In genomic region chr9:85895685-85896084, GRCh38 we compare ENCODE assay signal across 16 cellular contexts. TPM values are rescaled to one million over a fixed set of nuclear protein-coding genes. Genes with fewer than 3 reads are reported as not detected.
DNase-seq lines count a peak whose midpoint lies in the region; ATAC-seq and TF ChIP-seq lines count a peak whose summit lies in the region.
"Had no signal": no experiment of that assay in that cellular context is flagged by ENCODE, and none has a peak within 500 bp of the region (broad histone marks: within the 10 kb centered on the region; RNA-seq: fewer than 3 reads in every experiment).

No MANE protein-coding gene starts in this region.

- H3K9me3 ChIP-seq in esophagus muscularis mucosa, result no peaks in the 10 kb centered on the region

- no peak for TF ChIP-seq POLR2A in esophagus muscularis mucosa (IDR thresholded peaks at IDR 0.05; ENCODE audit: low read depth)

- TF ChIP-seq EP300 in esophagus muscularis mucosa (IDR thresholded peaks at IDR 0.05), result no peak

- no peak for TF ChIP-seq CTCF in esophagus muscularis mucosa (IDR thresholded peaks at IDR 0.05)

- DNase-seq in SKM-1 treated with dmso at 0.1 percent for 144 hours (lab: John Stamatoyannopoulos, UW; ENCODE audit: unreplicated experiment) (no peak), NCI-H1436 (lab: John Stamatoyannopoulos, UW) (no peak), esophagus muscularis mucosa (ENCODE audit: extremely low spot score) (no peak), left colon (no peak)
- DNase-seq: CD4-positive, CD25-positive, alpha-beta regulatory T cell; GM23248; MV-4-11; NCI-H1930; NCI-H446; SHP77 treated with DMSO at 0.1 percent for 48 hours had no signal

- intact Hi-C loops in esophagus muscularis mucosa (cut with DNase I), result no loop called here
- intact Hi-C loops in left colon (cut with DNase I, micrococcal nuclease), result no loop called here

- ATAC-seq in GM18909 (IDR thresholded peaks at IDR 0.05; ENCODE audit: poor library complexity, unreplicated experiment) (peak; percentile 43), GM21528 (IDR thresholded peaks at IDR 0.05; ENCODE audit: low FRiP score, unreplicated experiment) (peak; percentile 71), HG03060 (IDR thresholded peaks at IDR 0.05; ENCODE audit: low read depth, unreplicated experiment) (peak; percentile 79), left colon (no peak)
- ATAC-seq: HCT116, K562, SK-N-SH treated with all-trans-retinoic acid at 6 μM for 48 hours had no signal

- H3K36me3 ChIP-seq in esophagus muscularis mucosa, result peaks cover 0 to 6% (median 0%) of the 10 kb centered on the region in 4 donors

- no peaks in the 10 kb centered on the region for H3K27me3 ChIP-seq in esophagus muscularis mucosa

- WGBS in esophagus muscularis mucosa, result 92% methylated on average over 2 of the region's 2 CpGs

- no peak overlapping the region for H3K27ac ChIP-seq in esophagus muscularis mucosa (replicated peaks in 1 of 4)
- H3K27ac ChIP-seq: GM23248 had no signal

- no peak overlapping the region for H3K4me3 ChIP-seq in esophagus muscularis mucosa
- H3K4me3 ChIP-seq: GM23248, K562 had no signal

- H3K4me1 ChIP-seq in esophagus muscularis mucosa, result no peaks in the 10 kb centered on the region

RNA-seq across cellular contexts. Expression of gene NAA35, which starts 45.3 kb away (rescaled TPM):
- total RNA-seq in esophagus muscularis mucosa (10 to 100 TPM; 16.4 to 20.8 (median 18.1) TPM), left colon (10 to 100 TPM; 34.0 to 38.9 TPM)
